16 cellular contexts compared by ENCODE assay signal in genomic region chr17:49828325-49828724, GRCh38. TPM values are rescaled to one million over a fixed set of nuclear protein-coding genes. Genes with fewer than 3 reads are reported as not detected.
DNase-seq lines count a peak whose midpoint lies in the region; ATAC-seq, FAIRE-seq and TF ChIP-seq lines count a peak whose summit lies in the region.
"Not testable (repeated sequence)": the region's sequence is repeated elsewhere in the genome, so short reads cannot be mapped to it uniquely, and the experiment has no call there.
"Had no signal": no experiment of that assay in that cellular context is flagged by ENCODE, and none has a peak within 500 bp of the region (broad histone marks: within the 10 kb centered on the region; RNA-seq: fewer than 3 reads in every experiment).

No MANE protein-coding gene starts in this region.

- H3K9me1 ChIP-seq in K562 (ENCODE audit: control insufficient read depth, insufficient read depth, low read length): not testable (repeated sequence)

- not testable (repeated sequence) for TF ChIP-seq EP300 in K562 (IDR thresholded peaks at IDR 0.05; ENCODE audit: low read length)

- POLR2A ChIA-PET in activated CD4-positive, alpha-beta T cell treated with anti-CD3 and anti-CD28 coated beads, Interleukin-2, amount 10 ng/mL, durations not matched to agents 7 days and 5 days (lab: Charles Lee): not testable (repeated sequence)
- POLR2A ChIA-PET in K562 (lab: Yijun Ruan, JAX): interaction anchor here (1.0 kb wide), 1 partner anchor 11 kb away, joined by 3 read pairs; no protein-coding TSS in a partner anchor

- DNase-seq in ACHN: peak; percentile 17
- DNase-seq in GM23338 (ENCODE audit: low spot score); activated CD4-positive, alpha-beta T cell treated with anti-CD3 and anti-CD28 coated beads, Interleukin-2, amount 10 ng/mL, durations not matched to agents 7 days and 5 days: not testable (repeated sequence)
- DNase-seq in OCI-M1 (lab: John Stamatoyannopoulos, UW): peak; percentile 58
- DNase-seq in K562 (ENCODE audit: extremely low read depth in 1 of 4, low spot score in 3 of 4): peak in 1 of 4 experiments; percentile 33
- peak; percentile 20 for DNase-seq in fibroblast of gingiva (ENCODE audit: low read depth)
- DNase-seq in kidney tubule cell (ENCODE audit: low spot score): peak; percentile 47
- peak; percentile 39 to 76 for DNase-seq in psoas muscle

- not testable (repeated sequence) for TF ChIP-seq RAD21 in K562 (CRISPR knock-in tag; conservative IDR thresholded peaks at IDR 0.05 in 1 of 2, IDR thresholded peaks at IDR 0.05 in 1 of 2)

- 0 out of 2 replicates have a peak, but pooled peaks cover 19% of the 10 kb centered on the region for H3K4me1 ChIP-seq in GM23338 (ENCODE audit: insufficient read depth)
- H3K4me1 ChIP-seq in K562 (replicated peaks in 1 of 2; ENCODE audit: control insufficient read depth in 2 of 2, insufficient read depth in 2 of 2, low read length in 2 of 2): peaks cover 0 to 12% of the 10 kb centered on the region in 2 experiments; a peak in 3 of 5 replicates
- H3K4me1 ChIP-seq in psoas muscle: peaks cover 23% of the 10 kb centered on the region

- peaks cover 25% of the 10 kb centered on the region for H3K4me1 Mint-ChIP-seq in GM23338
- H3K4me1 Mint-ChIP-seq in activated CD4-positive, alpha-beta T cell treated with anti-CD3 and anti-CD28 coated beads, Interleukin-2, amount 10 ng/mL, durations not matched to agents 7 days and 5 days: not testable (repeated sequence)

- not testable (repeated sequence) for H3K27ac ChIP-seq in GM23338 (ENCODE audit: low read depth); K562 (ENCODE audit: extremely low read depth, low read depth, low read length)
- peak overlapping the region; percentile 66 for H3K27ac ChIP-seq in psoas muscle

- peaks cover 93% of the 10 kb centered on the region for H3K36me3 Mint-ChIP-seq in GM23338 (ENCODE audit: low read depth)
- peaks cover 60% of the 10 kb centered on the region for H3K36me3 Mint-ChIP-seq in activated CD4-positive, alpha-beta T cell treated with anti-CD3 and anti-CD28 coated beads, Interleukin-2, amount 10 ng/mL, durations not matched to agents 7 days and 5 days (ENCODE audit: low read depth)

- H2AFZ ChIP-seq in GM23338; K562 (ENCODE audit: low read depth, low read length): not testable (repeated sequence)

- H3K9me3 Mint-ChIP-seq in GM23338; activated CD4-positive, alpha-beta T cell treated with anti-CD3 and anti-CD28 coated beads, Interleukin-2, amount 10 ng/mL, durations not matched to agents 7 days and 5 days: not testable (repeated sequence)

- H3K79me2 ChIP-seq in GM23338 (replicated peaks; ENCODE audit: insufficient read depth); K562 (ENCODE audit: control insufficient read depth, insufficient read depth, low read length): not testable (repeated sequence)

- H3K27me3 ChIP-seq in GM23338 (ENCODE audit: insufficient read depth); K562 (ENCODE audit: control insufficient read depth in 2 of 2, insufficient read depth in 2 of 2, low read length in 2 of 2); psoas muscle (ENCODE audit: insufficient read depth in 3 of 3, low read length in 2 of 3): not testable (repeated sequence)

- not testable (repeated sequence) for H3K4me3 Mint-ChIP-seq in GM23338; activated CD4-positive, alpha-beta T cell treated with anti-CD3 and anti-CD28 coated beads, Interleukin-2, amount 10 ng/mL, durations not matched to agents 7 days and 5 days

- not testable (repeated sequence) for TF ChIP-seq CTCF in GM23338 (conservative IDR thresholded peaks at IDR 0.05; ENCODE audit: low read depth in 2 of 2); K562 (IDR thresholded peaks at IDR 0.05 in 2 of 3, conservative IDR thresholded peaks at IDR 0.05 in 1 of 3; ENCODE audit: insufficient read depth in 2 of 3, low read depth in 1 of 3, low read length in 3 of 3); psoas muscle (IDR thresholded peaks at IDR 0.05)

- in situ Hi-C loops in ACHN (cut with HindIII; ENCODE audit: low pct_ligation_motif_present, low pct_unique_long_range_greater_than_20kb, low sequenced_read_pairs); K562 (cut with MboI): not testable (repeated sequence)

- not testable (repeated sequence) for H3K27me3 Mint-ChIP-seq in GM23338 (ENCODE audit: insufficient read depth, low read depth, poor library complexity); activated CD4-positive, alpha-beta T cell treated with anti-CD3 and anti-CD28 coated beads, Interleukin-2, amount 10 ng/mL, durations not matched to agents 7 days and 5 days

- not testable (repeated sequence) for ATAC-seq in GM23338
- ATAC-seq in K562 (peak; percentile 42; the same call in 1 of the 3 replicates), psoas muscle (peak; percentile 87 to 91 (median 90))

- CTCF ChIA-PET in activated CD4-positive, alpha-beta T cell treated with anti-CD3 and anti-CD28 coated beads, Interleukin-2, amount 10 ng/mL, durations not matched to agents 7 days and 5 days (lab: Charles Lee): not testable (repeated sequence)
- CTCF ChIA-PET in K562 (lab: Yijun Ruan, JAX; ENCODE audit: low intra/inter-chr PET ratio): interaction anchor here (0.6 kb wide), 1 partner anchor 259 kb away, joined by 4 read pairs; no protein-coding TSS in a partner anchor

- not testable (repeated sequence) for BruUV-seq in K562 (replicated peaks; lab: Mats Ljungman, UMichigan)

- H4K20me1 ChIP-seq in GM23338 (replicated peaks; ENCODE audit: insufficient read depth): peaks cover 23% of the 10 kb centered on the region
- not testable (repeated sequence) for H4K20me1 ChIP-seq in K562 (replicated peaks; ENCODE audit: control insufficient read depth, insufficient read depth, low read length)

- intact Hi-C loops in K562 (cut with micrococcal nuclease): not testable (repeated sequence)
- intact Hi-C loops in psoas muscle (cut with DNase I): loop anchor here in 1 of 2 donors (5.0 kb wide), 1 partner anchor 36 kb away; no protein-coding TSS in a partner anchor

- not testable (repeated sequence) for H3K9ac ChIP-seq in K562 (ENCODE audit: insufficient read depth in 1 of 2, low read depth in 2 of 2, low read length in 2 of 2)

- WGBS in K562 (ENCODE audit: insufficient coverage, low coverage, missing lambda C conversion rate): 14% methylated on average over 2 of the region's 2 CpGs
- WGBS in psoas muscle, 3 donors: 15 to 19% (median 18%) methylated on average over 2 of the region's 2 CpGs

- H3K9me3 ChIP-seq in K562 (replicated peaks; ENCODE audit: control insufficient read depth, insufficient read depth, low read depth, low read length); psoas muscle: not testable (repeated sequence)

- not testable (repeated sequence) for H3K9me2 ChIP-seq in GM23338 (ENCODE audit: insufficient read depth)

- H3F3A ChIP-seq in GM23338 (replicated peaks; ENCODE audit: low read depth): not testable (repeated sequence)

- FAIRE-seq in K562 (lab: Jason Lieb, UNC): peak; percentile 57

- not testable (repeated sequence) for H3K4me3 ChIP-seq in GM23338, K562, psoas muscle

- not testable (repeated sequence) for TF ChIP-seq POLR2A in K562 (conservative IDR thresholded peaks at IDR 0.05)

- H3K4me2 ChIP-seq in GM23338; K562 (ENCODE audit: insufficient read depth, low read length): not testable (repeated sequence)

- peak overlapping the region; percentile 62 for H3K27ac Mint-ChIP-seq in GM23338
- H3K27ac Mint-ChIP-seq in activated CD4-positive, alpha-beta T cell treated with anti-CD3 and anti-CD28 coated beads, Interleukin-2, amount 10 ng/mL, durations not matched to agents 7 days and 5 days: peak overlapping the region; percentile 14

- H3K36me3 ChIP-seq in GM23338 (ENCODE audit: insufficient read depth): peaks cover 51% of the 10 kb centered on the region
- H3K36me3 ChIP-seq in K562 (ENCODE audit: control insufficient read depth, insufficient read depth, low read length): peaks cover 83% of the 10 kb centered on the region
- H3K36me3 ChIP-seq in psoas muscle (ENCODE audit: insufficient read depth in 1 of 2, low read depth in 1 of 2): peaks cover 7 to 58% of the 10 kb centered on the region in 2 donors

RNA-seq across cellular contexts. Expression of gene TAC4, which starts 19.5 kb away (rescaled TPM):
- not detected in 2 replicates for total RNA-seq in GM23338 (2014; rRNA removed; shearing (Covaris generic))
- polyA plus RNA-seq in GM23338 (2016; fragmentation: Nextera tagmentation; extraction: Ambion mirVana): not detected in 2 replicates
- total RNA-seq in activated CD4-positive, alpha-beta T cell treated with anti-CD3 and anti-CD28 coated beads, Interleukin-2, amount 10 ng/mL, durations not matched to agents 7 days and 5 days: not detected
- not detected in 2 replicates for total RNA-seq in K562 (2011; cell fraction: chromatin; rRNA removed; ENCODE audit: low replicate concordance)
- total RNA-seq in K562 (2011; cell fraction: nucleolus; rRNA removed): not detected in 2 replicates
- not detected in 2 replicates for total RNA-seq in K562 (2011; cell fraction: nucleoplasm; rRNA removed)
- total RNA-seq in K562 (2014; rRNA removed): not detected in 2 replicates
- not detected in 2 replicates for total RNA-seq in K562 (2014; rRNA removed; fragmentation: Illumina TruSeq; extraction: Trizol)
- not detected in 2 replicates for total RNA-seq in K562 (2015; rRNA removed; fragmentation: Illumina TruSeq; extraction: Trizol)
- total RNA-seq in K562 (2021): not detected in 2 replicates
- not detected in 2 replicates for polyA plus RNA-seq in K562 (2011; rRNA removed)
- polyA plus RNA-seq in K562 (2011; cell fraction: cytosol; rRNA removed): not detected in 2 replicates
- polyA plus RNA-seq in K562 (2011; cell fraction: nucleus; rRNA removed): not detected in 2 replicates
- polyA plus RNA-seq in K562 (2012): not detected in 2 replicates
- polyA plus RNA-seq in K562 (2014; fragmentation: Illumina TruSeq; extraction: Trizol): not detected in 2 replicates
- under 1 TPM in 1 of 2 experiments, not detected in 1; 0.17 TPM for polyA plus RNA-seq in K562 (2014; fragmentation: Nextera tagmentation; extraction: Ambion mirVana)
- polyA plus RNA-seq in K562 (2014; rRNA removed): not detected in 2 replicates
- not detected in 2 replicates for polyA minus RNA-seq in K562 (2011; rRNA and poly(A)+ RNA removed)
- polyA minus RNA-seq in K562 (2011; cell fraction: cytosol; rRNA and poly(A)+ RNA removed): not detected in 2 replicates
- not detected in 2 replicates for polyA minus RNA-seq in K562 (2011; cell fraction: nucleus; rRNA and poly(A)+ RNA removed)
- total RNA-seq in psoas muscle: not detected
- not detected for polyA plus RNA-seq in psoas muscle
- total RNA-seq: A673; dermis blood vessel endothelial cell; epithelial cell of proximal tubule; mesothelial cell of epicardium; neural crest cell; renal cortical epithelial cell; SJCRH30; T-helper 2 cell treated with Interferon-gamma antibody and Interleukin-4, amounts not matched to agents 100 ng/mL and 5 ng/mL, for 36 hours had no signal

RNA-seq across cellular contexts. Expression of gene KAT7, which starts 39.8 kb away (rescaled TPM):
- 187 and 226 TPM in 2 replicates for total RNA-seq in GM23338 (2014; rRNA removed; shearing (Covaris generic))
- polyA plus RNA-seq in GM23338 (2016; fragmentation: Nextera tagmentation; extraction: Ambion mirVana) (30.5 and 31.0 TPM in 2 replicates), K562 (2011; rRNA removed) (20.6 and 39.3 TPM in 2 replicates), K562 (2014; fragmentation: Illumina TruSeq; extraction: Trizol) (36.1 and 39.1 TPM in 2 replicates), K562 (2014; fragmentation: Nextera tagmentation; extraction: Ambion mirVana) (10 to 100 TPM; 10.8 to 10.9 TPM), K562 (2014; rRNA removed) (18.3 and 20.5 TPM in 2 replicates), psoas muscle (10 to 100 TPM; 15.4 to 34.1 (median 16.5) TPM)
- 10 to 100 TPM; 78.5 to 82.4 TPM for total RNA-seq in activated CD4-positive, alpha-beta T cell treated with anti-CD3 and anti-CD28 coated beads, Interleukin-2, amount 10 ng/mL, durations not matched to agents 7 days and 5 days
- total RNA-seq in K562 (2011; cell fraction: chromatin; rRNA removed; ENCODE audit: low replicate concordance): 98.7 and 143 TPM in 2 replicates
- 42.4 and 42.8 TPM in 2 replicates for total RNA-seq in K562 (2011; cell fraction: nucleolus; rRNA removed)
- 98.0 and 135 TPM in 2 replicates for total RNA-seq in K562 (2011; cell fraction: nucleoplasm; rRNA removed)
- total RNA-seq in K562 (2014; rRNA removed) (26.6 and 34.8 TPM in 2 replicates), K562 (2014; rRNA removed; fragmentation: Illumina TruSeq; extraction: Trizol) (37.7 and 42.2 TPM in 2 replicates), K562 (2015; rRNA removed; fragmentation: Illumina TruSeq; extraction: Trizol) (35.6 and 36.1 TPM in 2 replicates), K562 (2021) (52.8 and 57.3 TPM in 2 replicates), psoas muscle (10 to 100 TPM; 27.6 to 60.7 (median 54.7) TPM)
- polyA plus RNA-seq in K562 (2011; cell fraction: cytosol; rRNA removed): 14.3 and 28.7 TPM in 2 replicates
- 53.9 and 59.1 TPM in 2 replicates for polyA plus RNA-seq in K562 (2011; cell fraction: nucleus; rRNA removed)
- polyA plus RNA-seq in K562 (2012): 24.3 and 34.3 TPM in 2 replicates
- polyA minus RNA-seq in K562 (2011; rRNA and poly(A)+ RNA removed): 52.7 and 64.3 TPM in 2 replicates
- 34.6 and 39.4 TPM in 2 replicates for polyA minus RNA-seq in K562 (2011; cell fraction: cytosol; rRNA and poly(A)+ RNA removed)
- 31.5 and 52.3 TPM in 2 replicates for polyA minus RNA-seq in K562 (2011; cell fraction: nucleus; rRNA and poly(A)+ RNA removed)
